Comparison of ENCODE assay signal across 1 cellular context in the genomic region with DNA sequence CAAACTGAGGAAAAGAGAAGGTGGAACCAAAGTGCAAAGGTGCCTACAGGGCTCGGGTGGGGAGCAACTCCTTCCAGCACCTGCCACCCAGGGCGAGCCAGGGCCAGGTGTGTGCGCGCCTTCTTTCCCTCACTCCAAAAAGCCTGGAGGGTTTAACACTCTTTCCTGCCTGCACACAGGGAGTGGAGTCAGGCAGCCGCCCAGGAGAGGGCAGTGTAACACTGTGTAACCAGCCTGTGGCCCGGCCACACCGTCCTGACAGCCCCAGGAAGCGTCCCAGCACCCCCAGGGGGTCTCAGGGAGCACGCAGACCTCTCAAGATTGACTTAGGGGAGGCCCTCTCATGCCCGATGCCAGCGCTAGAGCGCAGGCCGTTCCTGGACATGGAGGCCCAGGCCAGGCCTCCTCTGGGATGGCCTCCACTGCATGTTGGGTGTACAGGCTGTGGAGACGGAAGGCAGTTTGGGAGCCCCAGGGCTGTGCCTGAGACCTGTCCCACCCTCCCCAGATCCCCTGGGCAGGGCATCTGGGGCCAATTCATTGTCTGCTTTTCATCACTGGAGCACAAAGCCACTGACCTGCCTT.
TF ChIP-seq lines count a peak whose summit lies in the region.

No MANE protein-coding gene starts in this region.

TF ChIP-seq in HepG2, 621 proteins besides CTCF, POLR2A, EP300 and RAD21:
- TF ChIP-seq, protein P1, sequence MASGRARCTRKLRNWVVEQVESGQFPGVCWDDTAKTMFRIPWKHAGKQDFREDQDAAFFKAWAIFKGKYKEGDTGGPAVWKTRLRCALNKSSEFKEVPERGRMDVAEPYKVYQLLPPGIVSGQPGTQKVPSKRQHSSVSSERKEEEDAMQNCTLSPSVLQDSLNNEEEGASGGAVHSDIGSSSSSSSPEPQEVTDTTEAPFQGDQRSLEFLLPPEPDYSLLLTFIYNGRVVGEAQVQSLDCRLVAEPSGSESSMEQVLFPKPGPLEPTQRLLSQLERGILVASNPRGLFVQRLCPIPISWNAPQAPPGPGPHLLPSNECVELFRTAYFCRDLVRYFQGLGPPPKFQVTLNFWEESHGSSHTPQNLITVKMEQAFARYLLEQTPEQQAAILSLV (CRISPR knock-in tag; IDR thresholded peaks at IDR 0.05; ENCODE audit: borderline replicate concordance), result 0 out of 2 replicates have a peak, but pooled peaks have one; percentile 51
- TF ChIP-seq STAG1 (CRISPR knock-in tag; IDR thresholded peaks at IDR 0.05) (peak; percentile 87), ZFX (CRISPR knock-in tag; IDR thresholded peaks at IDR 0.05; ENCODE audit: low read depth) (peak; percentile 27; the same call in 1 of the 2 replicates), ZNF143 (CRISPR knock-in tag; IDR thresholded peaks at IDR 0.05) (no peak), ISL2 (CRISPR knock-in tag; IDR thresholded peaks at IDR 0.05) (no peak), AKAP8 (CRISPR knock-in tag; IDR thresholded peaks at IDR 0.05) (0 out of 2 replicates have a peak, but pooled peaks have one; percentile 69), PPARG (CRISPR knock-in tag; conservative IDR thresholded peaks at IDR 0.05) (0 out of 2 replicates have a peak, but pooled peaks have one; percentile 15), SAP130 (CRISPR knock-in tag; IDR thresholded peaks at IDR 0.05; ENCODE audit: low read depth) (no peak), MTA1 (CRISPR knock-in tag; IDR thresholded peaks at IDR 0.05; ENCODE audit: borderline replicate concordance) (no peak), MIER3 (CRISPR knock-in tag; IDR thresholded peaks at IDR 0.05; ENCODE audit: borderline replicate concordance) (no peak), PTBP1 (IDR thresholded peaks at IDR 0.05; ENCODE audit: low read depth, low read length, poor library complexity, severe bottlenecking) (peak; percentile 71), ZSCAN21 (CRISPR knock-in tag; IDR thresholded peaks at IDR 0.05; ENCODE audit: borderline replicate concordance) (no peak), PHF20 (CRISPR knock-in tag; IDR thresholded peaks at IDR 0.05) (no peak), RARA (CRISPR knock-in tag; IDR thresholded peaks at IDR 0.05) (no peak), MTF2 (CRISPR knock-in tag; IDR thresholded peaks at IDR 0.05; ENCODE audit: borderline replicate concordance) (no peak), AGO2 (optimal IDR thresholded peaks at IDR 0.05; ENCODE audit: low read depth, low read length) (peak; percentile 94), IRX3 (CRISPR knock-in tag; IDR thresholded peaks at IDR 0.05; ENCODE audit: borderline replicate concordance, low read depth) (no peak), REPIN1 (CRISPR knock-in tag; IDR thresholded peaks at IDR 0.05; ENCODE audit: borderline replicate concordance, low read depth) (peak; percentile 37; the same call in 1 of the 2 replicates), NONO (IDR thresholded peaks at IDR 0.05) (no peak), NONO (CRISPR knock-in tag; conservative IDR thresholded peaks at IDR 0.05) (0 out of 2 replicates have a peak, but pooled peaks have one; percentile 30), SMC3 (IDR thresholded peaks at IDR 0.05; ENCODE audit: low read length) (0 out of 2 replicates have a peak, but pooled peaks have one; percentile 16), NR2F2 (IDR thresholded peaks at IDR 0.05; ENCODE audit: borderline replicate concordance, low read depth) (no peak), KLF12 (CRISPR knock-in tag; IDR thresholded peaks at IDR 0.05; ENCODE audit: borderline replicate concordance) (no peak), RBM22 (optimal IDR thresholded peaks at IDR 0.05; ENCODE audit: low read length) (peak; percentile 80), SALL1 (CRISPR knock-in tag; IDR thresholded peaks at IDR 0.05) (peak; percentile 17; the same call in 1 of the 2 replicates), POLR2AphosphoS5 (IDR thresholded peaks at IDR 0.05; ENCODE audit: low read depth, low read length) (no peak), KDM3A (CRISPR knock-in tag; IDR thresholded peaks at IDR 0.05; ENCODE audit: low read depth) (0 out of 2 replicates have a peak, but pooled peaks have one; percentile 56), SRY (CRISPR knock-in tag; IDR thresholded peaks at IDR 0.05) (0 out of 2 replicates have a peak, but pooled peaks have one; percentile 32), ZNF567 (CRISPR knock-in tag; IDR thresholded peaks at IDR 0.05; ENCODE audit: borderline replicate concordance) (no peak), KDM1A (CRISPR knock-in tag; IDR thresholded peaks at IDR 0.05) (no peak), XRCC5 (optimal IDR thresholded peaks at IDR 0.05; ENCODE audit: low read length) (peak; percentile 43), AGO1 (IDR thresholded peaks at IDR 0.05; ENCODE audit: low read depth, low read length, poor library complexity, severe bottlenecking) (peak; percentile 59), SMAD9 (CRISPR knock-in tag; IDR thresholded peaks at IDR 0.05) (no peak), MED1 (CRISPR knock-in tag; IDR thresholded peaks at IDR 0.05) (peak; percentile 14; the same call in 1 of the 2 replicates), SMAD1 (CRISPR knock-in tag; IDR thresholded peaks at IDR 0.05; ENCODE audit: borderline replicate concordance, low read depth) (0 out of 2 replicates have a peak, but pooled peaks have one; percentile 46), GATAD2A (CRISPR knock-in tag; IDR thresholded peaks at IDR 0.05) (no peak), SAFB2 (CRISPR knock-in tag; IDR thresholded peaks at IDR 0.05; ENCODE audit: borderline replicate concordance, low read depth) (0 out of 2 replicates have a peak, but pooled peaks have one; percentile 41), ZNF263 (CRISPR knock-in tag; IDR thresholded peaks at IDR 0.05) (0 out of 2 replicates have a peak, but pooled peaks have one; percentile 29), TGIF2 (CRISPR knock-in tag; IDR thresholded peaks at IDR 0.05) (no peak), TAF1 (CRISPR knock-in tag; IDR thresholded peaks at IDR 0.05) (no peak), ZNF225 (CRISPR knock-in tag; IDR thresholded peaks at IDR 0.05) (0 out of 2 replicates have a peak, but pooled peaks have one; percentile 30), KDM2A (CRISPR knock-in tag; IDR thresholded peaks at IDR 0.05; ENCODE audit: borderline replicate concordance, low read depth) (0 out of 2 replicates have a peak, but pooled peaks have one; percentile 55), HMGA1 (CRISPR knock-in tag; conservative IDR thresholded peaks at IDR 0.05) (no peak), HDAC1 (CRISPR knock-in tag; IDR thresholded peaks at IDR 0.05) (no peak), ZNF484 (CRISPR knock-in tag; IDR thresholded peaks at IDR 0.05; ENCODE audit: borderline replicate concordance, low read depth) (no peak), RBM39 (IDR thresholded peaks at IDR 0.05; ENCODE audit: low read depth, low read length, poor library complexity, severe bottlenecking) (peak; percentile 30), ZNF501 (CRISPR knock-in tag; IDR thresholded peaks at IDR 0.05) (peak; percentile 46; the same call in 1 of the 2 replicates), HHEX (CRISPR knock-in tag; IDR thresholded peaks at IDR 0.05) (no peak)
- TF ChIP-seq, protein P2, sequence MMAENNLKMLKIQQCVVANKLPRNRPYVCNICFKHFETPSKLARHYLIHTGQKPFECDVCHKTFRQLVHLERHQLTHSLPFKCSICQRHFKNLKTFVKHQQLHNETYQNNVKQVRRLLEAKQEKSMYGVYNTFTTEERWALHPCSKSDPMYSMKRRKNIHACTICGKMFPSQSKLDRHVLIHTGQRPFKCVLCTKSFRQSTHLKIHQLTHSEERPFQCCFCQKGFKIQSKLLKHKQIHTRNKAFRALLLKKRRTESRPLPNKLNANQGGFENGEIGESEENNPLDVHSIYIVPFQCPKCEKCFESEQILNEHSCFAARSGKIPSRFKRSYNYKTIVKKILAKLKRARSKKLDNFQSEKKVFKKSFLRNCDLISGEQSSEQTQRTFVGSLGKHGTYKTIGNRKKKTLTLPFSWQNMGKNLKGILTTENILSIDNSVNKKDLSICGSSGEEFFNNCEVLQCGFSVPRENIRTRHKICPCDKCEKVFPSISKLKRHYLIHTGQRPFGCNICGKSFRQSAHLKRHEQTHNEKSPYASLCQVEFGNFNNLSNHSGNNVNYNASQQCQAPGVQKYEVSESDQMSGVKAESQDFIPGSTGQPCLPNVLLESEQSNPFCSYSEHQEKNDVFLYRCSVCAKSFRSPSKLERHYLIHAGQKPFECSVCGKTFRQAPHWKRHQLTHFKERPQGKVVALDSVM (CRISPR knock-in tag; IDR thresholded peaks at IDR 0.05), result peak; percentile 83; the same call in 1 of the 2 replicates
- TF ChIP-seq, protein P3, sequence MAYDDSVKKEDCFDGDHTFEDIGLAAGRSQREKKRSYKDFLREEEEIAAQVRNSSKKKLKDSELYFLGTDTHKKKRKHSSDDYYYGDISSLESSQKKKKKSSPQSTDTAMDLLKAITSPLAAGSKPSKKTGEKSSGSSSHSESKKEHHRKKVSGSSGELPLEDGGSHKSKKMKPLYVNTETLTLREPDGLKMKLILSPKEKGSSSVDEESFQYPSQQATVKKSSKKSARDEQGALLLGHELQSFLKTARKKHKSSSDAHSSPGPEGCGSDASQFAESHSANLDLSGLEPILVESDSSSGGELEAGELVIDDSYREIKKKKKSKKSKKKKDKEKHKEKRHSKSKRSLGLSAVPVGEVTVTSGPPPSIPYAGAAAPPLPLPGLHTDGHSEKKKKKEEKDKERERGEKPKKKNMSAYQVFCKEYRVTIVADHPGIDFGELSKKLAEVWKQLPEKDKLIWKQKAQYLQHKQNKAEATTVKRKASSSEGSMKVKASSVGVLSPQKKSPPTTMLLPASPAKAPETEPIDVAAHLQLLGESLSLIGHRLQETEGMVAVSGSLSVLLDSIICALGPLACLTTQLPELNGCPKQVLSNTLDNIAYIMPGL (CRISPR knock-in tag; IDR thresholded peaks at IDR 0.05; ENCODE audit: borderline replicate concordance in 1 of 2, low read depth in 1 of 2), result no peak
- TF ChIP-seq, protein P4, sequence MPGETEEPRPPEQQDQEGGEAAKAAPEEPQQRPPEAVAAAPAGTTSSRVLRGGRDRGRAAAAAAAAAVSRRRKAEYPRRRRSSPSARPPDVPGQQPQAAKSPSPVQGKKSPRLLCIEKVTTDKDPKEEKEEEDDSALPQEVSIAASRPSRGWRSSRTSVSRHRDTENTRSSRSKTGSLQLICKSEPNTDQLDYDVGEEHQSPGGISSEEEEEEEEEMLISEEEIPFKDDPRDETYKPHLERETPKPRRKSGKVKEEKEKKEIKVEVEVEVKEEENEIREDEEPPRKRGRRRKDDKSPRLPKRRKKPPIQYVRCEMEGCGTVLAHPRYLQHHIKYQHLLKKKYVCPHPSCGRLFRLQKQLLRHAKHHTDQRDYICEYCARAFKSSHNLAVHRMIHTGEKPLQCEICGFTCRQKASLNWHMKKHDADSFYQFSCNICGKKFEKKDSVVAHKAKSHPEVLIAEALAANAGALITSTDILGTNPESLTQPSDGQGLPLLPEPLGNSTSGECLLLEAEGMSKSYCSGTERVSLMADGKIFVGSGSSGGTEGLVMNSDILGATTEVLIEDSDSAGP (CRISPR knock-in tag; IDR thresholded peaks at IDR 0.05; ENCODE audit: borderline replicate concordance), result peak; percentile 42; the same call in 1 of the 2 replicates
- TF ChIP-seq, protein P5, sequence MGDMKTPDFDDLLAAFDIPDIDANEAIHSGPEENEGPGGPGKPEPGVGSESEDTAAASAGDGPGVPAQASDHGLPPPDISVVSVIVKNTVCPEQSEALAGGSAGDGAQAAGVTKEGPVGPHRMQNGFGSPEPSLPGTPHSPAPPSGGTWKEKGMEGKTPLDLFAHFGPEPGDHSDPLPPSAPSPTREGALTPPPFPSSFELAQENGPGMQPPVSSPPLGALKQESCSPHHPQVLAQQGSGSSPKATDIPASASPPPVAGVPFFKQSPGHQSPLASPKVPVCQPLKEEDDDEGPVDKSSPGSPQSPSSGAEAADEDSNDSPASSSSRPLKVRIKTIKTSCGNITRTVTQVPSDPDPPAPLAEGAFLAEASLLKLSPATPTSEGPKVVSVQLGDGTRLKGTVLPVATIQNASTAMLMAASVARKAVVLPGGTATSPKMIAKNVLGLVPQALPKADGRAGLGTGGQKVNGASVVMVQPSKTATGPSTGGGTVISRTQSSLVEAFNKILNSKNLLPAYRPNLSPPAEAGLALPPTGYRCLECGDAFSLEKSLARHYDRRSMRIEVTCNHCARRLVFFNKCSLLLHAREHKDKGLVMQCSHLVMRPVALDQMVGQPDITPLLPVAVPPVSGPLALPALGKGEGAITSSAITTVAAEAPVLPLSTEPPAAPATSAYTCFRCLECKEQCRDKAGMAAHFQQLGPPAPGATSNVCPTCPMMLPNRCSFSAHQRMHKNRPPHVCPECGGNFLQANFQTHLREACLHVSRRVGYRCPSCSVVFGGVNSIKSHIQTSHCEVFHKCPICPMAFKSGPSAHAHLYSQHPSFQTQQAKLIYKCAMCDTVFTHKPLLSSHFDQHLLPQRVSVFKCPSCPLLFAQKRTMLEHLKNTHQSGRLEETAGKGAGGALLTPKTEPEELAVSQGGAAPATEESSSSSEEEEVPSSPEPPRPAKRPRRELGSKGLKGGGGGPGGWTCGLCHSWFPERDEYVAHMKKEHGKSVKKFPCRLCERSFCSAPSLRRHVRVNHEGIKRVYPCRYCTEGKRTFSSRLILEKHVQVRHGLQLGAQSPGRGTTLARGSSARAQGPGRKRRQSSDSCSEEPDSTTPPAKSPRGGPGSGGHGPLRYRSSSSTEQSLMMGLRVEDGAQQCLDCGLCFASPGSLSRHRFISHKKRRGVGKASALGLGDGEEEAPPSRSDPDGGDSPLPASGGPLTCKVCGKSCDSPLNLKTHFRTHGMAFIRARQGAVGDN (CRISPR knock-in tag; IDR thresholded peaks at IDR 0.05), result peak; percentile 50
- TF ChIP-seq, protein P6, sequence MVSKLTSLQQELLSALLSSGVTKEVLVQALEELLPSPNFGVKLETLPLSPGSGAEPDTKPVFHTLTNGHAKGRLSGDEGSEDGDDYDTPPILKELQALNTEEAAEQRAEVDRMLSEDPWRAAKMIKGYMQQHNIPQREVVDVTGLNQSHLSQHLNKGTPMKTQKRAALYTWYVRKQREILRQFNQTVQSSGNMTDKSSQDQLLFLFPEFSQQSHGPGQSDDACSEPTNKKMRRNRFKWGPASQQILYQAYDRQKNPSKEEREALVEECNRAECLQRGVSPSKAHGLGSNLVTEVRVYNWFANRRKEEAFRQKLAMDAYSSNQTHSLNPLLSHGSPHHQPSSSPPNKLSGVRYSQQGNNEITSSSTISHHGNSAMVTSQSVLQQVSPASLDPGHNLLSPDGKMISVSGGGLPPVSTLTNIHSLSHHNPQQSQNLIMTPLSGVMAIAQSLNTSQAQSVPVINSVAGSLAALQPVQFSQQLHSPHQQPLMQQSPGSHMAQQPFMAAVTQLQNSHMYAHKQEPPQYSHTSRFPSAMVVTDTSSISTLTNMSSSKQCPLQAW (CRISPR knock-in tag; IDR thresholded peaks at IDR 0.05), result peak; percentile 49; the same call in 1 of the 2 replicates
- TF ChIP-seq, protein P7, sequence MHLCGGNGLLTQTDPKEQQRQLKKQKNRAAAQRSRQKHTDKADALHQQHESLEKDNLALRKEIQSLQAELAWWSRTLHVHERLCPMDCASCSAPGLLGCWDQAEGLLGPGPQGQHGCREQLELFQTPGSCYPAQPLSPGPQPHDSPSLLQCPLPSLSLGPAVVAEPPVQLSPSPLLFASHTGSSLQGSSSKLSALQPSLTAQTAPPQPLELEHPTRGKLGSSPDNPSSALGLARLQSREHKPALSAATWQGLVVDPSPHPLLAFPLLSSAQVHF (CRISPR knock-in tag; IDR thresholded peaks at IDR 0.05), result no peak
